In genomic region chr3:3209057-3209456, GRCh38 we compare ENCODE assay signal across 25 cellular contexts.
"Had no signal": no experiment of that assay in that cellular context is flagged by ENCODE, and none has a peak within 500 bp of the region (broad histone marks: within the 10 kb centered on the region; RNA-seq: fewer than 3 reads in every experiment).

No MANE protein-coding gene starts in this region.

- H3K27me3 ChIP-seq: brain microvascular endothelial cell, dorsolateral prefrontal cortex had no signal

- ATAC-seq: activated CD4-positive, CD25-positive, alpha-beta regulatory T cell treated with anti-CD3 and anti-CD28 coated beads, Interleukin-2, amount 50 U/mL, for 24 hours; activated CD8-positive, alpha-beta T cell treated with anti-CD3 and anti-CD28 coated beads for 36 hours; activated T-cell treated with anti-CD3 and anti-CD28 coated beads, Interleukin-2, amount 50 U/mL, for 4 hours; activated T-helper 17 cell treated with anti-CD3 and anti-CD28 coated beads, Interleukin-2, amount 50 U/mL, for 72 hours; esophagus mucosa had no signal

- H3K4me3 ChIP-seq: coronary artery, dorsolateral prefrontal cortex had no signal

- H3K36me3 ChIP-seq: brain microvascular endothelial cell, WERI-Rb-1 had no signal

- H3K27ac ChIP-seq: brain microvascular endothelial cell, coronary artery, dorsolateral prefrontal cortex, WERI-Rb-1 had no signal

- DNase-seq: activated B cell treated with CpG ODN at 0.5 μM for 24 hours; activated CD4-positive, alpha-beta T cell treated with anti-CD3 and anti-CD28 coated beads for 48 hours; activated CD4-positive, alpha-beta T cell treated with anti-CD3 and anti-CD28 coated beads, Interleukin-2, amount 50 U/mL, for 1 hour; activated CD4-positive, alpha-beta T cell treated with anti-CD3 and anti-CD28 coated beads, Interleukin-2, amount 50 U/mL, for 48 hours; activated CD8-positive, alpha-beta memory T cell treated with anti-CD3 and anti-CD28 coated beads for 24 hours; activated CD8-positive, alpha-beta T cell treated with anti-CD3 and anti-CD28 coated beads for 36 hours; activated effector memory CD4-positive, alpha-beta T cell treated with Interleukin-2 at 50 U/mL for 16 hours; activated gamma-delta T cell treated with Interleukin-2 at 50 U/mL for 16 hours; activated naive CD4-positive, alpha-beta T cell treated with anti-CD3 and anti-CD28 coated beads, Interleukin-2, amount 50 U/mL, for 16 hours; activated naive CD4-positive, alpha-beta T cell treated with Interleukin-2 at 50 U/mL for 16 hours; activated T-cell treated with anti-CD3 and anti-CD28 coated beads, Interleukin-2, amount 50 U/mL, for 4 hours; amniotic stem cell; anterior cingulate cortex; brain microvascular endothelial cell; dorsolateral prefrontal cortex; effector memory CD4-positive, alpha-beta T cell; endodermal cell; foreskin fibroblast; head of caudate nucleus; T1000; WERI-Rb-1 had no signal
